8 cellular contexts compared by ENCODE assay signal in genomic region chr22:36541831-36542391, GRCh38. TPM values are rescaled to one million over a fixed set of nuclear protein-coding genes. Genes with fewer than 3 reads are reported as not detected.
DNase-seq lines count a peak whose midpoint lies in the region; ATAC-seq and TF ChIP-seq lines count a peak whose summit lies in the region.

No MANE protein-coding gene starts in this region.

- H3K9me3 Mint-ChIP-seq in activated naive CD4-positive, alpha-beta T cell treated with anti-CD3 and anti-CD28 coated beads, Interleukin-2, amount 50 U/mL, for 72 hours = no peaks in the 10 kb centered on the region

- no peaks in the 10 kb centered on the region for H3K36me3 Mint-ChIP-seq in activated naive CD4-positive, alpha-beta T cell treated with anti-CD3 and anti-CD28 coated beads, Interleukin-2, amount 50 U/mL, for 72 hours

- no peak overlapping the region for H3K4me3 ChIP-seq in AG09309 (ENCODE audit: control insufficient read depth, low read depth, low read length)

- peak; percentile 96 for ATAC-seq in activated naive CD4-positive, alpha-beta T cell treated with anti-CD3 and anti-CD28 coated beads, Interleukin-2, amount 50 U/mL, for 72 hours
- no peak for ATAC-seq in HG02973 (IDR thresholded peaks at IDR 0.05; ENCODE audit: unreplicated experiment)
- no peak for ATAC-seq in GM18909 (IDR thresholded peaks at IDR 0.05; ENCODE audit: poor library complexity, unreplicated experiment)

- peak overlapping the region; percentile 57 to 86 for H3K27ac Mint-ChIP-seq in activated naive CD4-positive, alpha-beta T cell treated with anti-CD3 and anti-CD28 coated beads, Interleukin-2, amount 50 U/mL, for 72 hours

- TF ChIP-seq CTCF in AG09309 (IDR thresholded peaks at IDR 0.05; ENCODE audit: control insufficient read depth, insufficient read depth, low read depth, low read length, missing control alignments) = no peak

- DNase-seq in AG09309 (ENCODE audit: low read depth) = peak; percentile 60
- peak; percentile 41 for DNase-seq in NCI-H460 (ENCODE audit: extremely low read depth, low read depth)
- DNase-seq in activated naive CD4-positive, alpha-beta T cell treated with anti-CD3 and anti-CD28 coated beads, Interleukin-2, amount 50 U/mL, for 72 hours (ENCODE audit: low spot score in 2 of 2) = peak; percentile 54 to 64
- peak; percentile 82 for DNase-seq in myocyte (ENCODE audit: low read depth)
- no peak for DNase-seq in germinal center (ENCODE audit: low spot score)
- DNase-seq in putamen (ENCODE audit: low spot score) = no peak

RNA-seq across cellular contexts. Expression of gene EIF3D, which starts 12.9 kb away (rescaled TPM):
- total RNA-seq in NCI-H460 (2014; rRNA removed; shearing (Covaris generic)) = 407 and 440 TPM in 2 replicates
- polyA plus RNA-seq in NCI-H460 (2014; cell fraction: nucleus; rRNA removed) = 302 and 360 TPM in 2 replicates
- 100 to 1,000 TPM; 264 to 337 TPM for total RNA-seq in activated naive CD4-positive, alpha-beta T cell treated with anti-CD3 and anti-CD28 coated beads, Interleukin-2, amount 50 U/mL, for 72 hours
- total RNA-seq in myocyte = 408 and 477 TPM in 2 replicates
- polyA plus RNA-seq in myocyte (2012) = 168 TPM

RNA-seq across cellular contexts. Expression of gene FOXRED2, which starts 35.1 kb away (rescaled TPM):
- 7.5 and 8.1 TPM in 2 replicates for total RNA-seq in NCI-H460 (2014; rRNA removed; shearing (Covaris generic))
- polyA plus RNA-seq in NCI-H460 (2014; cell fraction: nucleus; rRNA removed) = 13.5 and 22.3 TPM in 2 replicates
- 10 to 100 TPM; 13.8 to 20.6 TPM for total RNA-seq in activated naive CD4-positive, alpha-beta T cell treated with anti-CD3 and anti-CD28 coated beads, Interleukin-2, amount 50 U/mL, for 72 hours
- total RNA-seq in myocyte = 12.2 and 13.8 TPM in 2 replicates
- 7.0 TPM for polyA plus RNA-seq in myocyte (2012)

Comparison
In these comparisons a context has a peak if more than half of its experiments do, and no peak if none do; other contexts are left out.
1. DNase-seq: peak in AG09309 (single experiment), NCI-H460 (single experiment), activated naive CD4-positive, alpha-beta T cell treated with anti-CD3 and anti-CD28 coated beads, Interleukin-2, amount 50 U/mL, for 72 hours (2 of 2) and myocyte (single experiment); none in germinal center (single experiment) and putamen (single experiment).
2. ATAC-seq: peak in activated naive CD4-positive, alpha-beta T cell treated with anti-CD3 and anti-CD28 coated beads, Interleukin-2, amount 50 U/mL, for 72 hours (2 of 2); none in HG02973 (single experiment) and GM18909 (single experiment).